ENCODE assay signal across 1 cellular context in genomic region chr1:76843821-76844448, GRCh38.
TF ChIP-seq lines count a peak whose summit lies in the region.

No MANE protein-coding gene starts in this region.

TF ChIP-seq in HepG2, 621 proteins besides CTCF, POLR2A, EP300 and RAD21 (continued from another document):
- TF ChIP-seq ZNF18 (CRISPR knock-in tag; IDR thresholded peaks at IDR 0.05; ENCODE audit: insufficient replicate concordance): no peak
